ENCODE assay signal across 27 cellular contexts in the genomic region with DNA sequence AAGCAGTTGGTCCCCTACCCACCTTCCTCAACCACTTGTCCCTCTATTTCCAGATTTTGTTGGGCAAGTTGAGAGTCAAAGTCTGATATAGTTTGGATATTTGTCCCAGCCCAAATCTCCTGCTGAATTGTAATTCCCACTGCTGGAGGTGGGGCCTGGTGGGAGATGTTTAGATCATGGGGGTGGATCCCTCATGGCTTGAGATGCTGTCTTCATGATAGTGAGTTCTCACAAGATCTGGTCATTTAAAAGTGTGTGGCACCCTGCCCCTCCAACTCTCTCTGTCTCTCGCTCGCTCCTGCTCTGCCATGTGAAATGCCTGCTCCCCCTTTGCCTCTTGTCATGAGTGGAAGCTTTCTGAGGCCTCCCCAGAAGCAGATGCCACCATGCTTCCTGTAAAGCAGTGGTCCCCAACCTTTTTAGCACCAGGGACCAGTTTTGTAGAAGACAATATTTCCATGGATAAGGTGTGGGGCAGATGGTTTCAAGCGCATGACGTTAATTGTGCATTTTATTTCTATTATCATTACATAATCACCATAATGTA. TPM values are rescaled to one million over a fixed set of nuclear protein-coding genes. Genes with fewer than 3 reads are reported as not detected.
"Had no signal": no experiment of that assay in that cellular context is flagged by ENCODE, and none has a peak within 500 bp of the region (broad histone marks: within the 10 kb centered on the region; RNA-seq: fewer than 3 reads in every experiment).

No MANE protein-coding gene starts in this region.

- H3K4me1 Mint-ChIP-seq: activated CD4-positive, alpha-beta T cell treated with anti-CD3 and anti-CD28 coated beads for 36 hours had no signal

- H3K27me3 Mint-ChIP-seq: activated CD8-positive, alpha-beta T cell treated with anti-CD3 and anti-CD28 coated beads for 36 hours; activated naive CD8-positive, alpha-beta T cell; central memory CD8-positive, alpha-beta T cell; effector memory CD8-positive, alpha-beta T cell had no signal

- H3K4me3 ChIP-seq: esophagus squamous epithelium, gastroesophageal sphincter, heart right ventricle had no signal

- DNase-seq: activated CD4-positive, alpha-beta T cell treated with anti-CD3 and anti-CD28 coated beads for 36 hours; activated CD4-positive, alpha-beta T cell treated with anti-CD3 and anti-CD28 coated beads, Interleukin-2, amount 50 U/mL, for 1 hour; activated CD4-positive, alpha-beta T cell treated with anti-CD3 and anti-CD28 coated beads, Interleukin-2, amount 50 U/mL, for 48 hours; activated CD4-positive, CD25-positive, alpha-beta regulatory T cell; activated CD4-positive, CD25-positive, alpha-beta regulatory T cell treated with anti-CD3 and anti-CD28 coated beads, Interleukin-2, amount 50 U/mL, for 72 hours; activated CD8-positive, alpha-beta memory T cell treated with anti-CD3 and anti-CD28 coated beads for 24 hours; activated CD8-positive, alpha-beta T cell treated with anti-CD3 and anti-CD28 coated beads for 36 hours; activated naive CD4-positive, alpha-beta T cell treated with anti-CD3 and anti-CD28 coated beads, Interleukin-2, amount 50 U/mL, for 16 hours; activated T-cell treated with anti-CD3 and anti-CD28 coated beads for 4 hours; activated T-cell treated with anti-CD3 and anti-CD28 coated beads, Interleukin-2, amount 50 U/mL, for 24 hours; activated T-cell treated with anti-CD3 and anti-CD28 coated beads, Interleukin-2, amount 50 U/mL, for 72 hours; amniotic stem cell; anterior cingulate cortex; brain microvascular endothelial cell; cortex of kidney; dermis blood vessel endothelial cell; effector CD4-positive, alpha-beta T cell; effector memory CD8-positive, alpha-beta T cell; erythroblast; esophagus squamous epithelium; foreskin melanocyte; heart right ventricle; T-helper 2 cell had no signal

- H3K4me3 Mint-ChIP-seq: activated CD4-positive, alpha-beta T cell treated with anti-CD3 and anti-CD28 coated beads for 36 hours; activated CD8-positive, alpha-beta T cell treated with anti-CD3 and anti-CD28 coated beads for 36 hours; activated naive CD8-positive, alpha-beta T cell; activated T-cell treated with anti-CD3 and anti-CD28 coated beads, Interleukin-2, amount 50 U/mL, for 24 hours; activated T-cell treated with anti-CD3 and anti-CD28 coated beads, Interleukin-2, amount 50 U/mL, for 72 hours; central memory CD8-positive, alpha-beta T cell; effector memory CD8-positive, alpha-beta T cell had no signal

- H3K9me3 ChIP-seq: esophagus squamous epithelium had no signal

- H3K27ac ChIP-seq: brain microvascular endothelial cell, esophagus squamous epithelium, gastroesophageal sphincter, heart right ventricle had no signal

- H3K4me1 ChIP-seq: esophagus squamous epithelium, gastroesophageal sphincter, heart right ventricle had no signal

- H3K27ac Mint-ChIP-seq: activated CD4-positive, alpha-beta T cell treated with anti-CD3 and anti-CD28 coated beads for 36 hours; activated CD8-positive, alpha-beta T cell treated with anti-CD3 and anti-CD28 coated beads for 36 hours; activated naive CD8-positive, alpha-beta T cell; activated T-cell treated with anti-CD3 and anti-CD28 coated beads, Interleukin-2, amount 50 U/mL, for 24 hours; activated T-cell treated with anti-CD3 and anti-CD28 coated beads, Interleukin-2, amount 50 U/mL, for 72 hours; effector memory CD8-positive, alpha-beta T cell had no signal

- H3K27me3 ChIP-seq: brain microvascular endothelial cell had no signal

- H3K36me3 ChIP-seq: brain microvascular endothelial cell, esophagus squamous epithelium, gastroesophageal sphincter, heart right ventricle had no signal

- H3K9me3 Mint-ChIP-seq: effector memory CD8-positive, alpha-beta T cell had no signal

RNA-seq across cellular contexts. Expression of gene BCL11B, which starts 37.3 kb away (rescaled TPM):
- total RNA-seq: fibroblast of villous mesenchyme had no signal
